In genomic region chr19:50723735-50724521, GRCh38 we compare ENCODE assay signal across 8 cellular contexts. TPM values are rescaled to one million over a fixed set of nuclear protein-coding genes. Genes with fewer than 3 reads are reported as not detected.
DNase-seq lines count a peak whose midpoint lies in the region; ATAC-seq, FAIRE-seq and TF ChIP-seq lines count a peak whose summit lies in the region.

No MANE protein-coding gene starts in this region.

- peak overlapping the region; percentile 66 for H3K27ac ChIP-seq in left ventricle myocardium inferior (replicated peaks)

- POLR2A ChIA-PET in MCF 10A (lab: Yijun Ruan, JAX) = interaction anchor here (1.3 kb wide), 1 partner anchor 81 kb away, joined by 7 read pairs; no protein-coding TSS in a partner anchor

- H3K36me3 Mint-ChIP-seq in MCF 10A (ENCODE audit: insufficient read depth, unreplicated experiment) = no peaks in the 10 kb centered on the region

- peaks cover 7% of the 10 kb centered on the region for H3K4me1 Mint-ChIP-seq in MCF 10A (ENCODE audit: insufficient read depth, unreplicated experiment)

- H3K9me3 ChIP-seq in left ventricle myocardium inferior (replicated peaks) (no peaks in the 10 kb centered on the region), mononuclear cell (ENCODE audit: low read depth, low read length) (no peaks in the 10 kb centered on the region)

- BruUV-seq in MCF 10A (replicated peaks; lab: Mats Ljungman, UMichigan) = no TSS peak

- DNase-seq in left ventricle myocardium inferior = no peak
- DNase-seq in Right ventricle myocardium superior = no peak
- DNase-seq in MCF 10A (ENCODE audit: unreplicated experiment) = no peak
- DNase-seq in urothelium cell line (ENCODE audit: low spot score) = no peak
- DNase-seq in NOMO-1 (lab: John Stamatoyannopoulos, UW; ENCODE audit: unreplicated experiment in 2 of 2) = no peak

- H3K4me1 ChIP-seq in left ventricle myocardium inferior (peaks cover 27% of the 10 kb centered on the region), mononuclear cell (ENCODE audit: insufficient read depth, low read length) (peaks cover 41% of the 10 kb centered on the region)

- no peaks in the 10 kb centered on the region for H3K36me3 ChIP-seq in left ventricle myocardium inferior

- H3K27me3 ChIP-seq in left ventricle myocardium inferior (ENCODE audit: low read depth) (peaks cover 94% of the 10 kb centered on the region), mononuclear cell (ENCODE audit: insufficient read depth, low read length) (peaks cover 5% of the 10 kb centered on the region)

- no peaks in the 10 kb centered on the region for H3K27me3 Mint-ChIP-seq in MCF 10A (ENCODE audit: insufficient read depth, unreplicated experiment)

- H3K27ac Mint-ChIP-seq in MCF 10A (ENCODE audit: low read depth, unreplicated experiment) = no peak overlapping the region

- intact Hi-C loops in left ventricle myocardium inferior (cut with micrococcal nuclease) (no loop called here), Right ventricle myocardium superior (cut with DNase I) (no loop called here), MCF 10A (cut with micrococcal nuclease) (no loop called here)

- peak; percentile 95 for FAIRE-seq in urothelium cell line (lab: Jason Lieb, UNC)

- CTCF ChIA-PET in MCF 10A (lab: Yijun Ruan, JAX) = interaction anchor here (0.6 to 1.3 kb wide), 3 partner anchors 10 to 356 kb away, joined by 3 to 4 read pairs (median 4); no protein-coding TSS in a partner anchor

- peak overlapping the region; percentile 82 for H3K4me3 Mint-ChIP-seq in MCF 10A (ENCODE audit: unreplicated experiment)

- H3K9me3 Mint-ChIP-seq in MCF 10A (ENCODE audit: unreplicated experiment) = no peaks in the 10 kb centered on the region

- no peak for TF ChIP-seq CTCF in left ventricle myocardium inferior (IDR thresholded peaks at IDR 0.05; ENCODE audit: borderline replicate concordance)
- TF ChIP-seq CTCF in MCF 10A (IDR thresholded peaks at IDR 0.05; ENCODE audit: unreplicated experiment) = no peak

- ATAC-seq in Right ventricle myocardium superior (ENCODE audit: poor library complexity) = no peak
- no peak for ATAC-seq in HG03025 (IDR thresholded peaks at IDR 0.05; ENCODE audit: low FRiP score, unreplicated experiment)
- ATAC-seq in GM19395 (IDR thresholded peaks at IDR 0.05; ENCODE audit: unreplicated experiment) = no peak

- peak overlapping the region; percentile 73 for H3K4me3 ChIP-seq in left ventricle myocardium inferior
- peak overlapping the region; percentile 46 for H3K4me3 ChIP-seq in mononuclear cell (ENCODE audit: low read length)

RNA-seq across cellular contexts. Expression of gene CLEC11A, which starts 0.8 kb away (rescaled TPM):
- total RNA-seq in left ventricle myocardium inferior (6.2 TPM), Right ventricle myocardium superior (3.0 TPM), MCF 10A (2022) (2.4 and 2.8 TPM in 2 replicates), mononuclear cell (3.8 TPM)

RNA-seq across cellular contexts. Expression of gene SHANK1, which starts 4.3 kb away (rescaled TPM):
- total RNA-seq in left ventricle myocardium inferior = 0.25 TPM
- total RNA-seq in Right ventricle myocardium superior = 0.40 TPM
- 0.10 and 0.44 TPM in 2 replicates for total RNA-seq in MCF 10A (2022)
- 0.21 TPM for total RNA-seq in mononuclear cell

RNA-seq across cellular contexts. Expression of gene GPR32, which starts 46.3 kb away (rescaled TPM):
- total RNA-seq in left ventricle myocardium inferior = not detected
- total RNA-seq in Right ventricle myocardium superior = not detected
- not detected in 2 replicates for total RNA-seq in MCF 10A (2022)
- total RNA-seq in mononuclear cell = not detected
